In the genomic region with DNA sequence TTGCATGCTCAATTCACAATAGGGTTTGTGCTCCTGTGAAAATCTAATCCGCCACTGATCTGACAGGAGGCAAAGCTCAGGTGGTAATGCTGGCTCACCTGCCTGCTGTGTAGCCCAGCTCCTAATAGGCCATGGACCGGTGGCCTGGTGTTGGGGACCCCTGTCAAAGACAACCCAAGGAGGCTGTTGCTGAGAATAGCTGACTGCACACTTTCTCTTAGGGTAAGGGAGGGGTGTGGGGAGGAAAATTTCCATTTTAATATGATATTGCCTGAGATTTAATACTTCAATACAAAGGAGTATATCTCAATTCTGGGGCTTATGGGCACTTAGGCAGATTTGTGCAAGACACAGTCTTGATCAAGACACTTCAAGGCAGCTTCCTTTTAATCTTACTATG, we compare ENCODE assay signal across 20 cellular contexts.
DNase-seq lines count a peak whose midpoint lies in the region; ATAC-seq, FAIRE-seq and TF ChIP-seq lines count a peak whose summit lies in the region.
"Had no signal": no experiment of that assay in that cellular context is flagged by ENCODE, and none has a peak within 500 bp of the region (broad histone marks: within the 10 kb centered on the region; RNA-seq: fewer than 3 reads in every experiment).

No MANE protein-coding gene starts in this region.

- H3K14ac ChIP-seq in IMR-90 (replicated peaks; ENCODE audit: low read depth, low read length): no peak overlapping the region

- no peak overlapping the region for H3K4ac ChIP-seq in IMR-90 (ENCODE audit: low read depth, low read length)

- H3K23ac ChIP-seq in IMR-90 (ENCODE audit: low read depth, low read length): no peak overlapping the region

- H3K9me3 ChIP-seq in A549 (no peaks in the 10 kb centered on the region), IMR-90 (ENCODE audit: control insufficient read depth, insufficient read depth, low read length) (no peaks in the 10 kb centered on the region), parathyroid adenoma (ENCODE audit: control insufficient read depth, low read length) (no peaks in the 10 kb centered on the region), spleen (no peaks in the 10 kb centered on the region)
- H3K9me3 ChIP-seq: Caco-2 had no signal

- H2AFZ ChIP-seq in IMR-90 (replicated peaks; ENCODE audit: low read length, poor library complexity) (no peak overlapping the region), parathyroid adenoma (peak overlapping the region; percentile 10)

- H4K91ac ChIP-seq in IMR-90 (ENCODE audit: insufficient read depth, low read depth, low read length): no peak overlapping the region

- WGBS in A549 (ENCODE audit: missing lambda C conversion rate): 86% methylated on average over 2 of the region's 2 CpGs
- no CpG with 5 or more reads among the region's 2 CpGs for WGBS in IMR-90 (ENCODE audit: extremely low coverage in 2 of 2, insufficient read length in 1 of 2), 2 experiments
- 90 to 96% (median 95%) methylated on average over 2 of the region's 2 CpGs for WGBS in spleen, 5 donors

- H2BK120ac ChIP-seq in IMR-90 (ENCODE audit: low read depth, low read length): no peak overlapping the region

- TF ChIP-seq CTCF in A549 (IDR thresholded peaks at IDR 0.05) (no peak), IMR-90 (conservative IDR thresholded peaks at IDR 0.05; ENCODE audit: low read depth, low read length) (no peak), parathyroid adenoma (IDR thresholded peaks at IDR 0.05) (no peak), spleen (IDR thresholded peaks at IDR 0.05 in 8 of 11, conservative IDR thresholded peaks at IDR 0.05 in 3 of 11) (no peak)

- TF ChIP-seq RAD21 in A549 (conservative IDR thresholded peaks at IDR 0.05 in 1 of 2, IDR thresholded peaks at IDR 0.05 in 1 of 2): no peak
- no peak for TF ChIP-seq RAD21 in IMR-90 (IDR thresholded peaks at IDR 0.05; ENCODE audit: low read length)

- no peaks in the 10 kb centered on the region for H3K27me3 ChIP-seq in IMR-90 (ENCODE audit: control insufficient read depth, insufficient read depth, low read length)
- H3K27me3 ChIP-seq in parathyroid adenoma (ENCODE audit: control insufficient read depth, insufficient read depth, low read length): no peaks in the 10 kb centered on the region
- no peaks in the 10 kb centered on the region for H3K27me3 ChIP-seq in spleen (replicated peaks in 1 of 7)
- H3K27me3 ChIP-seq: BLaER1 treated with 17β-estradiol and CSF1 and Interleukin-3, amounts not matched to agents 10 nM and 100 nM had no signal

- H3K79me2 ChIP-seq in parathyroid adenoma: no peaks in the 10 kb centered on the region

- no peak overlapping the region for H3K56ac ChIP-seq in IMR-90 (ENCODE audit: extremely low read depth, insufficient read depth, low read length)

- dilution Hi-C loops in IMR-90 (cut with HindIII; ENCODE audit: low sequenced_read_pairs, unreplicated experiment): no loop called here

- no peaks in the 10 kb centered on the region for H4K20me1 ChIP-seq in IMR-90 (ENCODE audit: insufficient read depth, low read length)
- H4K20me1 ChIP-seq: BLaER1 treated with 17β-estradiol and CSF1 and Interleukin-3, amounts not matched to agents 10 nM and 100 nM had no signal

- H3K4me3 ChIP-seq in A549 (no peak overlapping the region), IMR-90 (ENCODE audit: insufficient read depth, low read depth, low read length) (no peak overlapping the region), parathyroid adenoma (ENCODE audit: low read depth, low read length) (no peak overlapping the region), spleen (no peak overlapping the region)
- H3K4me3 ChIP-seq: BLaER1 treated with 17β-estradiol and CSF1 and Interleukin-3, amounts not matched to agents 10 nM and 100 nM had no signal

- no peak overlapping the region for H3K4me2 ChIP-seq in A549
- H3K4me2 ChIP-seq in IMR-90 (ENCODE audit: low read depth, low read length): no peak overlapping the region
- H3K4me2 ChIP-seq in parathyroid adenoma (ENCODE audit: low read length): no peak overlapping the region
- H3K4me2 ChIP-seq: BLaER1 treated with 17β-estradiol and CSF1 and Interleukin-3, amounts not matched to agents 10 nM and 100 nM had no signal

- BruUV-seq in IMR-90 (replicated peaks; lab: Mats Ljungman, UMichigan): no TSS peak

- TF ChIP-seq POLR2A in A549 (IDR thresholded peaks at IDR 0.05; ENCODE audit: low read length) (no peak), IMR-90 (IDR thresholded peaks at IDR 0.05; ENCODE audit: low read depth, low read length) (no peak), spleen (IDR thresholded peaks at IDR 0.05) (no peak)

- H2BK5ac ChIP-seq in IMR-90 (ENCODE audit: low read depth, low read length, poor library complexity, severe bottlenecking): no peak overlapping the region

- H3K27ac ChIP-seq in A549 (no peak overlapping the region), IMR-90 (ENCODE audit: insufficient read depth, low read length) (no peak overlapping the region), parathyroid adenoma (no peak overlapping the region), spleen (no peak overlapping the region)
- H3K27ac ChIP-seq: BLaER1 treated with 17β-estradiol and CSF1 and Interleukin-3, amounts not matched to agents 10 nM and 100 nM; C4-2B had no signal

- peak overlapping the region; percentile 23; the same call in 1 of the 2 replicates for H4K5ac ChIP-seq in IMR-90 (ENCODE audit: low read depth, low read length)

- no peak overlapping the region for H2AK9ac ChIP-seq in IMR-90 (replicated peaks; ENCODE audit: low read depth, low read length, poor library complexity)

- peaks cover 10% of the 10 kb centered on the region; the same call in 1 of the 3 replicates for H3K4me1 ChIP-seq in A549
- H3K4me1 ChIP-seq in IMR-90 (ENCODE audit: control insufficient read depth, insufficient read depth, low read length): peaks cover 11% of the 10 kb centered on the region
- H3K4me1 ChIP-seq in parathyroid adenoma: peaks cover 14% of the 10 kb centered on the region
- H3K4me1 ChIP-seq in spleen: no peaks in the 10 kb centered on the region
- H3K4me1 ChIP-seq: BLaER1 treated with 17β-estradiol and CSF1 and Interleukin-3, amounts not matched to agents 10 nM and 100 nM had no signal

- no peak overlapping the region for H2BK20ac ChIP-seq in IMR-90 (ENCODE audit: low read depth, low read length)

- H3K9me1 ChIP-seq in IMR-90 (ENCODE audit: insufficient read depth, low read length): no peaks in the 10 kb centered on the region

- intact Hi-C loops in IMR-90 (cut with micrococcal nuclease): no loop called here
- intact Hi-C loops in spleen (cut with DNase I; ENCODE audit: low total_unique reads): no loop called here

- H3K79me1 ChIP-seq in IMR-90 (ENCODE audit: low read depth in 1 of 2, low read length in 2 of 2): no peaks in the 10 kb centered on the region

- in situ Hi-C loops in IMR-90 (cut with MboI; ENCODE audit: low sequenced_read_pairs): no loop called here

- no peak overlapping the region for H2BK15ac ChIP-seq in IMR-90 (ENCODE audit: low read depth, low read length)

- H3K36me3 ChIP-seq in IMR-90 (ENCODE audit: control insufficient read depth, insufficient read depth, low read length): no peaks in the 10 kb centered on the region
- no peaks in the 10 kb centered on the region for H3K36me3 ChIP-seq in parathyroid adenoma (ENCODE audit: control insufficient read depth, insufficient read depth, low read length)
- no peaks in the 10 kb centered on the region for H3K36me3 ChIP-seq in spleen
- H3K36me3 ChIP-seq: BLaER1 treated with 17β-estradiol and CSF1 and Interleukin-3, amounts not matched to agents 10 nM and 100 nM had no signal

- DNase-seq in A549 (ENCODE audit: low read depth in 1 of 2, low spot score in 1 of 2) (no peak), IMR-90 (no peak), spleen (no peak)
- no peak for DNase-seq in activated CD8-positive, alpha-beta memory T cell treated with anti-CD3 and anti-CD28 coated beads, Interleukin-2, amount 50 U/mL, for 48 hours
- DNase-seq: 8988T; AML-193; Caco-2; Calu3; CD4-positive, alpha-beta T cell; CD8-positive, alpha-beta T cell; DMS79 treated with DMSO at 0.1 percent for 48 hours; GF-D8 had no signal

- peak overlapping the region; percentile 78; the same call in 1 of the 2 replicates for H3K18ac ChIP-seq in IMR-90 (ENCODE audit: low read depth, low read length)

- no peak overlapping the region for H2AK5ac ChIP-seq in IMR-90 (ENCODE audit: low read depth, low read length)

- H3K9ac ChIP-seq in IMR-90 (ENCODE audit: low read depth, low read length) (no peak overlapping the region), parathyroid adenoma (no peak overlapping the region)
- H3K9ac ChIP-seq: BLaER1 treated with 17β-estradiol and CSF1 and Interleukin-3, amounts not matched to agents 10 nM and 100 nM had no signal

- H4K8ac ChIP-seq in IMR-90 (ENCODE audit: low read depth in 2 of 2, low read length in 2 of 2): no peak overlapping the region

- no peak for FAIRE-seq in A549 (lab: Jason Lieb, UNC)
- FAIRE-seq: A204.1, D721Med, G401.6, GM12891, GM19239 had no signal

- CTCF ChIA-PET in A549 (lab: Yijun Ruan, JAX): interaction anchor here (1.6 kb wide), 1 partner anchor 21 kb away, joined by 5 read pairs; no protein-coding TSS in a partner anchor
- CTCF ChIA-PET in IMR-90 (lab: Yijun Ruan, JAX): no interaction called here

- no peak for ATAC-seq in A549
- no peak for ATAC-seq in IMR-90 (ENCODE audit: low read depth)
- ATAC-seq: CD8-positive, alpha-beta T cell had no signal

- no peak for TF ChIP-seq EP300 in A549 (IDR thresholded peaks at IDR 0.05)

- POLR2A ChIA-PET in A549 (lab: Yijun Ruan, JAX) (no interaction called here), IMR-90 (lab: Charles Lee; ENCODE audit: unreplicated experiment) (no interaction called here)

TF ChIP-seq in A549, 52 proteins besides CTCF, POLR2A, EP300 and RAD21 (continues in another document):
- TF ChIP-seq, protein P1, sequence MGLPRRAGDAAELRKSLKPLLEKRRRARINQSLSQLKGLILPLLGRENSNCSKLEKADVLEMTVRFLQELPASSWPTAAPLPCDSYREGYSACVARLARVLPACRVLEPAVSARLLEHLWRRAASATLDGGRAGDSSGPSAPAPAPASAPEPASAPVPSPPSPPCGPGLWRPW (IDR thresholded peaks at IDR 0.05): no peak

TF ChIP-seq in IMR-90, 13 proteins besides CTCF, POLR2A, EP300 and RAD21:
- TF ChIP-seq NFE2L2 (IDR thresholded peaks at IDR 0.05; ENCODE audit: low read depth, low read length) (no peak), MAFK (IDR thresholded peaks at IDR 0.05; ENCODE audit: low read depth, low read length) (0 out of 2 replicates have a peak, but pooled peaks have one; percentile 37)
